8 cellular contexts compared by ENCODE assay signal in genomic region chr5:892390-893136, GRCh38. TPM values are rescaled to one million over a fixed set of nuclear protein-coding genes. Genes with fewer than 3 reads are reported as not detected.
DNase-seq lines count a peak whose midpoint lies in the region; ATAC-seq and TF ChIP-seq lines count a peak whose summit lies in the region.

TSS of gene BRD9 (minus strand) at chr5:892801. CDS start at chr5:892657, 144 bp downstream.
TSS of gene TRIP13 (plus strand) at chr5:892884. CDS start at chr5:892999, 115 bp downstream.

- no peak for TF ChIP-seq CTCF in activated CD8-positive, alpha-beta T cell treated with anti-CD3 and anti-CD28 coated beads for 36 hours (IDR thresholded peaks at IDR 0.05)

- ATAC-seq in HG03378 (IDR thresholded peaks at IDR 0.05; ENCODE audit: unreplicated experiment): peak; percentile 82
- peak; percentile 96 for ATAC-seq in activated CD8-positive, alpha-beta T cell treated with anti-CD3 and anti-CD28 coated beads for 36 hours

- peak in 13 of 14 donors; percentile 38 to 88 (median 63) for DNase-seq in C1 segment of cervical spinal cord (lab: John Stamatoyannopoulos, UW)
- peak; percentile 32 for DNase-seq in NCI-H526 treated with DMSO at 0.1 percent for 48 hours (lab: John Stamatoyannopoulos, UW)
- DNase-seq in activated CD8-positive, alpha-beta T cell treated with anti-CD3 and anti-CD28 coated beads for 36 hours: peak; percentile 86
- peak; percentile 61 for DNase-seq in effector CD8-positive, alpha-beta T cell (lab: John Stamatoyannopoulos, UW)
- peak; percentile 82 for DNase-seq in medulla oblongata (ENCODE audit: extremely low spot score)
- DNase-seq in stimulated activated CD8-positive, alpha-beta memory T cell treated with anti-CD3 and anti-CD28 coated beads, Interleukin-12 subunit alpha, Interleukin-12 subunit beta, amount 100 ng/mL, for 1 hour (ENCODE audit: low read depth): peak; percentile 69

- TF ChIP-seq POLR2A in GM19099 (IDR thresholded peaks at IDR 0.05; ENCODE audit: extremely low read depth, insufficient read length, low read depth): peak; percentile 90

- H3K27me3 Mint-ChIP-seq in activated CD8-positive, alpha-beta T cell treated with anti-CD3 and anti-CD28 coated beads for 36 hours: no peaks in the 10 kb centered on the region

- peak within 1 kb of the TSS; percentile 87 for H3K4me3 Mint-ChIP-seq in activated CD8-positive, alpha-beta T cell treated with anti-CD3 and anti-CD28 coated beads for 36 hours

- CTCF ChIA-PET in activated CD8-positive, alpha-beta T cell treated with anti-CD3 and anti-CD28 coated beads for 36 hours (lab: Charles Lee): interaction anchor here (0.6 to 4.3 kb wide), 3 partner anchors 11 to 280 kb away, joined by 3 to 25 read pairs (median 3); no protein-coding TSS in a partner anchor

- POLR2A ChIA-PET in activated CD8-positive, alpha-beta T cell treated with anti-CD3 and anti-CD28 coated beads for 36 hours (lab: Charles Lee): interaction anchor here (0.8 to 1.3 kb wide), 7 partner anchors 9 to 219 kb away, joined by 3 to 5 read pairs (median 4); no protein-coding TSS in a partner anchor

- intact Hi-C loops in activated CD8-positive, alpha-beta T cell treated with anti-CD3 and anti-CD28 coated beads for 36 hours (cut with micrococcal nuclease): no loop called here

- H3K9me3 Mint-ChIP-seq in activated CD8-positive, alpha-beta T cell treated with anti-CD3 and anti-CD28 coated beads for 36 hours: no peaks in the 10 kb centered on the region

- H3K36me3 Mint-ChIP-seq in activated CD8-positive, alpha-beta T cell treated with anti-CD3 and anti-CD28 coated beads for 36 hours (ENCODE audit: low read depth): peaks cover 64% of the 10 kb centered on the region

- H3K4me1 Mint-ChIP-seq in activated CD8-positive, alpha-beta T cell treated with anti-CD3 and anti-CD28 coated beads for 36 hours (ENCODE audit: low read depth): peaks cover 32% of the 10 kb centered on the region

- peak within 1 kb of the TSS; percentile 88 for H3K27ac Mint-ChIP-seq in activated CD8-positive, alpha-beta T cell treated with anti-CD3 and anti-CD28 coated beads for 36 hours

RNA-seq across cellular contexts. Expression of gene BRD9, which starts in this region (rescaled TPM):
- total RNA-seq in activated CD8-positive, alpha-beta T cell treated with anti-CD3 and anti-CD28 coated beads for 36 hours: 10 to 100 TPM; 46.6 to 51.7 TPM

RNA-seq across cellular contexts. Expression of gene TRIP13, which starts in this region (rescaled TPM):
- total RNA-seq in activated CD8-positive, alpha-beta T cell treated with anti-CD3 and anti-CD28 coated beads for 36 hours: 10 to 100 TPM; 31.0 to 36.9 TPM

Comparison
In these comparisons a context has a peak if more than half of its experiments do, and no peak if none do; other contexts are left out.
1. Peak in every context shown above with its lines: DNase-seq and ATAC-seq.
2. DNase-seq: peak in every context shown above with its lines; median percentile 86 in activated CD8-positive, alpha-beta T cell treated with anti-CD3 and anti-CD28 coated beads for 36 hours; 82 in medulla oblongata; 69 in stimulated activated CD8-positive, alpha-beta memory T cell treated with anti-CD3 and anti-CD28 coated beads, Interleukin-12 subunit alpha, Interleukin-12 subunit beta, amount 100 ng/mL, for 1 hour; 63 in C1 segment of cervical spinal cord; 61 in effector CD8-positive, alpha-beta T cell; 32 in NCI-H526 treated with DMSO at 0.1 percent for 48 hours.